Comparison of ENCODE assay signal across 19 cellular contexts in genomic region chr6:149162924-149163323, GRCh38.
"Had no signal": no experiment of that assay in that cellular context is flagged by ENCODE, and none has a peak within 500 bp of the region (broad histone marks: within the 10 kb centered on the region; RNA-seq: fewer than 3 reads in every experiment).

No MANE protein-coding gene starts in this region.

- H3K27ac ChIP-seq: RWPE1 had no signal

- H3K4me3 ChIP-seq: MG63 had no signal

- H3K4me2 ChIP-seq: SK-N-SH had no signal

- H3K27me3 ChIP-seq: MG63 had no signal

- H3K36me3 ChIP-seq: MG63 had no signal

- DNase-seq: Karpas-422, KG1, MG63, NCI-H1092, NCI-H1105 treated with DMSO at 0.1 percent for 48 hours, NCI-H1436, NCI-H187, NCI-H2029, NCI-H2081 treated with DMSO at 0.1 percent for 48 hours, NCI-H2171, NCI-H226, NCI-H446, NCI-H510A, NCI-H524 treated with DMSO at 0.1 percent for 48 hours, NCI-H69, NCI-H774, SHP77, SK-N-SH had no signal

- H3K9ac ChIP-seq: SK-N-SH had no signal

- H3K9me3 ChIP-seq: MG63, SK-N-SH had no signal
